16 cellular contexts compared by ENCODE assay signal in genomic region chr4:156837625-156838345, GRCh38.
DNase-seq lines count a peak whose midpoint lies in the region; ATAC-seq and TF ChIP-seq lines count a peak whose summit lies in the region.
"Had no signal": no experiment of that assay in that cellular context is flagged by ENCODE, and none has a peak within 500 bp of the region (broad histone marks: within the 10 kb centered on the region; RNA-seq: fewer than 3 reads in every experiment).

No MANE protein-coding gene starts in this region.

- H3K4me1 Mint-ChIP-seq in naive thymus-derived CD8-positive, alpha-beta T cell: no peaks in the 10 kb centered on the region
- H3K4me1 Mint-ChIP-seq: CD4-positive, CD25-positive, alpha-beta regulatory T cell; H9 had no signal

- H3K4me1 ChIP-seq in right cardiac atrium (ENCODE audit: control insufficient read depth, insufficient read depth, low read length) (no peaks in the 10 kb centered on the region), left ventricle myocardium inferior (peaks cover 19% of the 10 kb centered on the region)
- H3K4me1 ChIP-seq: BE2C had no signal

- DNase-seq in Right ventricle myocardium superior (no peak), right cardiac atrium (no peak), left ventricle myocardium inferior (no peak), skeletal muscle cell (ENCODE audit: low read depth) (peak; percentile 48)
- no peak for DNase-seq in naive thymus-derived CD8-positive, alpha-beta T cell
- DNase-seq: BE2C; CD4-positive, CD25-positive, alpha-beta regulatory T cell; H9; NCI-H1417 treated with DMSO at 0.1 percent for 48 hours; NCI-H1930; NCI-H69; SHP77 had no signal

- H3K36me3 ChIP-seq in left ventricle myocardium inferior: peaks cover 18% of the 10 kb centered on the region
- H3K36me3 ChIP-seq: BE2C had no signal

- peaks cover 0 to 34% (median 23%) of the 10 kb centered on the region in 9 donors for H3K9me3 Mint-ChIP-seq in naive thymus-derived CD8-positive, alpha-beta T cell

- no peaks in the 10 kb centered on the region for H3K27me3 Mint-ChIP-seq in naive thymus-derived CD8-positive, alpha-beta T cell
- H3K27me3 Mint-ChIP-seq: CD4-positive, CD25-positive, alpha-beta regulatory T cell had no signal

- peak; percentile 90 for ATAC-seq in Right ventricle myocardium superior (ENCODE audit: poor library complexity)
- no peak for ATAC-seq in right cardiac atrium
- ATAC-seq in HG03196 (IDR thresholded peaks at IDR 0.05; ENCODE audit: unreplicated experiment): no peak
- ATAC-seq in HG03432 (IDR thresholded peaks at IDR 0.05; ENCODE audit: unreplicated experiment): no peak
- ATAC-seq in naive thymus-derived CD8-positive, alpha-beta T cell: no peak
- ATAC-seq: GM12878 had no signal

- H3K27ac Mint-ChIP-seq in naive thymus-derived CD8-positive, alpha-beta T cell: no peak overlapping the region
- H3K27ac Mint-ChIP-seq: CD4-positive, CD25-positive, alpha-beta regulatory T cell; H9 had no signal

- WGBS in right cardiac atrium: 91% methylated on average over 2 of the region's 2 CpGs

- TF ChIP-seq CTCF in left ventricle myocardium inferior (IDR thresholded peaks at IDR 0.05; ENCODE audit: borderline replicate concordance): no peak

- peaks cover 0 to 13% (median 0%) of the 10 kb centered on the region in 3 donors for H3K36me3 Mint-ChIP-seq in naive thymus-derived CD8-positive, alpha-beta T cell
- H3K36me3 Mint-ChIP-seq: CD4-positive, CD25-positive, alpha-beta regulatory T cell had no signal

- H3K9me3 ChIP-seq in right cardiac atrium (ENCODE audit: control insufficient read depth, low read length) (no peaks in the 10 kb centered on the region), left ventricle myocardium inferior (replicated peaks) (peaks cover 34% of the 10 kb centered on the region)
- H3K9me3 ChIP-seq: BE2C had no signal

- no peaks in the 10 kb centered on the region for H3K27me3 ChIP-seq in right cardiac atrium (ENCODE audit: control insufficient read depth, insufficient read depth)
- H3K27me3 ChIP-seq in left ventricle myocardium inferior (ENCODE audit: low read depth): no peaks in the 10 kb centered on the region
- H3K27me3 ChIP-seq: BE2C had no signal

- H3K27ac ChIP-seq in right cardiac atrium (ENCODE audit: low read length) (no peak overlapping the region), left ventricle myocardium inferior (replicated peaks) (peak overlapping the region; percentile 82)
- H3K27ac ChIP-seq: HL-60 had no signal

- no peak overlapping the region for H3K4me3 Mint-ChIP-seq in naive thymus-derived CD8-positive, alpha-beta T cell
- H3K4me3 Mint-ChIP-seq: CD4-positive, CD25-positive, alpha-beta regulatory T cell; H9 had no signal

- POLR2A ChIA-PET in naive thymus-derived CD8-positive, alpha-beta T cell (lab: Charles Lee): no interaction called here

- intact Hi-C loops in Right ventricle myocardium superior (cut with DNase I): no loop called here
- intact Hi-C loops in right cardiac atrium (cut with DNase I): no loop called here
- intact Hi-C loops in left ventricle myocardium inferior (cut with micrococcal nuclease): no loop called here

- no peak overlapping the region for H3K4me3 ChIP-seq in right cardiac atrium (ENCODE audit: low read length)
- H3K4me3 ChIP-seq in left ventricle myocardium inferior: peak overlapping the region; percentile 39
- no peak overlapping the region for H3K4me3 ChIP-seq in skeletal muscle cell (ENCODE audit: low read depth, low read length)
- H3K4me3 ChIP-seq: GM12878 had no signal
